8 cellular contexts compared by ENCODE assay signal in the genomic region with DNA sequence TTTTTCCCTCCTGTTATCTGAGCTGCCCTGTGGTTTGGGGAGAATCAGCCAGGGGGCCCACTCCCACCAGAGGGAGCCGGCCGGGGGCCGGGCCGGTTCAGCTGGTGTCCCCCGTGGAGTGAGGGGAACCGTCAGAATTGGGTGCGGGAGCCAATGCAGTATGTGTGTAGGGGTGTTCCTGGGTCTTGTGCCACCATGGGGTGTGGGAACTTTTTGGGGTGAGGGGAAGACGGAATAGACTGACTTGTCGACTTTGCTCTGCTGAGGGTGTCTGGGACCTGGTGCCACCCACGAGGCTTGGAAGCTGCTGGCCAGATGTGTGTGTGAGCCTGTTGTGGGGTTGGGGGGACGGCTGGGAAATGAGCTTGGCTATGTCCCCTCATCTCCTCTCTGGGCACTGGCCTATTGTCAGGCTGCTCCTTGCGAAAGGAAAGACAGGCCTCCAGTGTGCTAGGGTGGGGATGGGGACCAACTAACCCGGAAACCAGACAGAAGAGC. TPM values are rescaled to one million over a fixed set of nuclear protein-coding genes. Genes with fewer than 3 reads are reported as not detected.
DNase-seq lines count a peak whose midpoint lies in the region; ATAC-seq and TF ChIP-seq lines count a peak whose summit lies in the region.

No MANE protein-coding gene starts in this region.

- H3K4me1 ChIP-seq in A673 (ENCODE audit: insufficient read depth, low read length, poor library complexity, severe bottlenecking) (peaks cover 52% of the 10 kb centered on the region), mononuclear cell (ENCODE audit: insufficient read depth, low read length) (peaks cover 86% of the 10 kb centered on the region)

- H3K4me3 ChIP-seq in A673 (ENCODE audit: low read depth, low read length, poor library complexity, severe bottlenecking) = peak overlapping the region; percentile 71
- peak overlapping the region; percentile 98 for H3K4me3 ChIP-seq in mononuclear cell (ENCODE audit: low read length)

- peak overlapping the region; percentile 81 for H3K4me3 Mint-ChIP-seq in MCF 10A (ENCODE audit: unreplicated experiment)

- H3K36me3 ChIP-seq in A673 (ENCODE audit: insufficient read depth, low read length, poor library complexity, severe bottlenecking) = no peaks in the 10 kb centered on the region

- DNase-seq in A673 (ENCODE audit: low spot score) (no peak), HuH-7 (ENCODE audit: low spot score) (peak; percentile 10), MCF 10A (ENCODE audit: unreplicated experiment) (no peak), NCI-H446 treated with DMSO at 0.1 percent for 48 hours (lab: John Stamatoyannopoulos, UW) (no peak), A172 (ENCODE audit: low spot score) (no peak), NCI-H1417 (lab: John Stamatoyannopoulos, UW) (no peak)

- ATAC-seq in HG02870 (IDR thresholded peaks at IDR 0.05; ENCODE audit: unreplicated experiment) = no peak

- H3K27me3 ChIP-seq in A673 (replicated peaks; ENCODE audit: insufficient read depth, low read depth, low read length, poor library complexity) (no peaks in the 10 kb centered on the region), mononuclear cell (ENCODE audit: insufficient read depth, low read length) (no peaks in the 10 kb centered on the region)

- POLR2A ChIA-PET in A673 (lab: Charles Lee; ENCODE audit: low non-redundant PET) = no interaction called here
- POLR2A ChIA-PET in MCF 10A (lab: Yijun Ruan, JAX) = interaction anchor here (0.5 to 2.8 kb wide), 7 partner anchors 9 to 162 kb away, joined by 3 to 11 read pairs (median 3); no protein-coding TSS in a partner anchor

- intact Hi-C loops in A673 (cut with micrococcal nuclease; ENCODE audit: unreplicated experiment) (no loop called here), MCF 10A (cut with micrococcal nuclease) (no loop called here)

- CTCF ChIA-PET in A673 (lab: Charles Lee) (interaction anchor here (0.6 kb wide), 1 partner anchor 870 kb away, joined by 3 read pairs; no protein-coding TSS in a partner anchor), MCF 10A (lab: Yijun Ruan, JAX) (interaction anchor here (0.6 to 1.0 kb wide), 8 partner anchors 9 to 305 kb away, joined by 3 to 7 read pairs (median 3); no protein-coding TSS in a partner anchor)

- H3K9me3 Mint-ChIP-seq in MCF 10A (ENCODE audit: unreplicated experiment) = no peaks in the 10 kb centered on the region

- peak overlapping the region; percentile 32 for H3K27ac Mint-ChIP-seq in MCF 10A (ENCODE audit: low read depth, unreplicated experiment)

- TF ChIP-seq CTCF in A673 (conservative IDR thresholded peaks at IDR 0.05; ENCODE audit: low read depth, low read length) (no peak), MCF 10A (IDR thresholded peaks at IDR 0.05; ENCODE audit: unreplicated experiment) (no peak)

- no peaks in the 10 kb centered on the region for H3K27me3 Mint-ChIP-seq in MCF 10A (ENCODE audit: insufficient read depth, unreplicated experiment)

- H3K36me3 Mint-ChIP-seq in MCF 10A (ENCODE audit: insufficient read depth, unreplicated experiment) = peaks cover 7% of the 10 kb centered on the region

- H3K4me1 Mint-ChIP-seq in MCF 10A (ENCODE audit: insufficient read depth, unreplicated experiment) = peaks cover 86% of the 10 kb centered on the region

- BruUV-seq in A673 (replicated peaks; lab: Mats Ljungman, UMichigan) (no TSS peak), MCF 10A (replicated peaks; lab: Mats Ljungman, UMichigan) (no TSS peak)

- H3K9me3 ChIP-seq in A673 (ENCODE audit: low read depth, low read length, poor library complexity, severe bottlenecking) = no peaks in the 10 kb centered on the region
- no peaks in the 10 kb centered on the region for H3K9me3 ChIP-seq in mononuclear cell (ENCODE audit: low read depth, low read length)

- H3K27ac ChIP-seq in A673 (ENCODE audit: low read depth, low read length, poor library complexity, severe bottlenecking) = peak overlapping the region; percentile 78

RNA-seq across cellular contexts. Expression of a gene that starts 9.9 kb away (rescaled TPM):
- total RNA-seq in A673 (2021) (25.4 and 30.3 TPM in 2 replicates), MCF 10A (2022) (12.2 and 12.6 TPM in 2 replicates), mononuclear cell (67.9 TPM)
- 13.7 and 33.2 TPM in 2 replicates for total RNA-seq in A172 (2014; rRNA removed; shearing (Covaris generic))

RNA-seq across cellular contexts. Expression of a gene that starts 31.2 kb away (rescaled TPM):
- total RNA-seq in A673 (2021) (82.6 and 85.7 TPM in 2 replicates), MCF 10A (2022) (70.0 and 96.8 TPM in 2 replicates), mononuclear cell (0.21 TPM)
- total RNA-seq in A172 (2014; rRNA removed; shearing (Covaris generic)) = 85.1 and 87.9 TPM in 2 replicates

RNA-seq across cellular contexts. Expression of a gene that starts 45.7 kb away (rescaled TPM):
- total RNA-seq in A673 (2021) (not detected in 2 replicates), MCF 10A (2022) (not detected in 2 replicates), mononuclear cell (0.21 TPM)
- not detected in 2 replicates for total RNA-seq in A172 (2014; rRNA removed; shearing (Covaris generic))

Comparison
In these comparisons a context has a peak if more than half of its experiments do, and no peak if none do; other contexts are left out.
1. RNA of a gene that starts 31.2 kb away (total RNA-seq): 70.0 to 96.8 TPM in MCF 10A, 85.1 to 87.9 TPM in A172 and 82.6 to 85.7 TPM in A673; 0.21 TPM in mononuclear cell (single experiment); every median in the first group is over 10 times any median in the second.